1 cellular context compared by ENCODE assay signal in genomic region chr17:58387834-58388233, GRCh38.
TF ChIP-seq lines count a peak whose summit lies in the region.

No MANE protein-coding gene starts in this region.

TF ChIP-seq in K562, 482 proteins besides CTCF, POLR2A, EP300 and RAD21 (continued from another document and continues in another):
- peak; percentile 60; the same call in 1 of the 2 replicates for TF ChIP-seq MTA1 (IDR thresholded peaks at IDR 0.05; ENCODE audit: borderline replicate concordance)
- TF ChIP-seq LEF1 (IDR thresholded peaks at IDR 0.05), result peak; percentile 54; the same call in 1 of the 2 replicates
- peak; percentile 56 for TF ChIP-seq EGR1 (conservative IDR thresholded peaks at IDR 0.05)
- TF ChIP-seq SMARCE1 (IDR thresholded peaks at IDR 0.05), result peak; percentile 93
- TF ChIP-seq TGIF2 (CRISPR knock-in tag; IDR thresholded peaks at IDR 0.05), result no peak
- 0 out of 4 replicates have a peak, but pooled peaks of 1 of the 2 experiments have one; percentile 37 for TF ChIP-seq HDAC1 (IDR thresholded peaks at IDR 0.05)
- TF ChIP-seq CBX3 (IDR thresholded peaks at IDR 0.05; ENCODE audit: borderline replicate concordance in 1 of 2, low read length in 2 of 2), result no peak
- peak; percentile 72; the same call in 1 of the 2 replicates for TF ChIP-seq CTBP1 (IDR thresholded peaks at IDR 0.05; ENCODE audit: borderline replicate concordance)
- TF ChIP-seq HMBOX1 (IDR thresholded peaks at IDR 0.05), result 0 out of 2 replicates have a peak, but pooled peaks have one; percentile 37
- no peak for TF ChIP-seq BCLAF1 (IDR thresholded peaks at IDR 0.05; ENCODE audit: borderline replicate concordance in 1 of 2, control insufficient read depth in 1 of 2, low read depth in 2 of 2, low read length in 1 of 2)
- no peak for TF ChIP-seq ZNF134 (CRISPR knock-in tag; conservative IDR thresholded peaks at IDR 0.05)
- peak; percentile 89 to 94 for TF ChIP-seq FOXA3 (CRISPR knock-in tag; conservative IDR thresholded peaks at IDR 0.05 in 1 of 2, IDR thresholded peaks at IDR 0.05 in 1 of 2)
- TF ChIP-seq ZBTB49 (CRISPR knock-in tag; IDR thresholded peaks at IDR 0.05; ENCODE audit: borderline replicate concordance), result no peak
- peak; percentile 55 for TF ChIP-seq TEAD4 (IDR thresholded peaks at IDR 0.05; ENCODE audit: low read length)
- no peak for TF ChIP-seq TEAD4 (CRISPR knock-in tag; IDR thresholded peaks at IDR 0.05; ENCODE audit: borderline replicate concordance)
- peak; percentile 26 for TF ChIP-seq TCF3 (CRISPR knock-in tag; IDR thresholded peaks at IDR 0.05)
- peak; percentile 78 for TF ChIP-seq FOSL1 (tag; conservative IDR thresholded peaks at IDR 0.05)
- 0 out of 4 replicates have a peak, but pooled peaks of 1 of the 2 experiments have one; percentile 44 for TF ChIP-seq MLLT1 (IDR thresholded peaks at IDR 0.05)
- TF ChIP-seq CBFA2T3 (IDR thresholded peaks at IDR 0.05), result peak; percentile 78
- TF ChIP-seq FOXA1 (IDR thresholded peaks at IDR 0.05; ENCODE audit: borderline replicate concordance), result peak; percentile 74
- TF ChIP-seq MAZ (CRISPR knock-in tag; conservative IDR thresholded peaks at IDR 0.05 in 1 of 2, IDR thresholded peaks at IDR 0.05 in 1 of 2), result 0 out of 4 replicates have a peak, but pooled peaks of 1 of the 2 experiments have one; percentile 1
- TF ChIP-seq NFIC (IDR thresholded peaks at IDR 0.05), result peak; percentile 67; the same call in 1 of the 2 replicates
- no peak for TF ChIP-seq PCBP1 (IDR thresholded peaks at IDR 0.05; ENCODE audit: low read depth, low read length, poor library complexity, severe bottlenecking)
- peak; percentile 49; the same call in 1 of the 2 replicates for TF ChIP-seq ZBTB2 (IDR thresholded peaks at IDR 0.05)
- TF ChIP-seq ZBTB9 (CRISPR knock-in tag; IDR thresholded peaks at IDR 0.05), result no peak
- no peak for TF ChIP-seq PHB (CRISPR knock-in tag; IDR thresholded peaks at IDR 0.05)
- 0 out of 2 replicates have a peak, but pooled peaks have one; percentile 35 for TF ChIP-seq CBFA2T2 (conservative IDR thresholded peaks at IDR 0.05)
- 0 out of 4 replicates have a peak, but pooled peaks of 1 of the 2 experiments have one; percentile 22 for TF ChIP-seq TRIM24 (IDR thresholded peaks at IDR 0.05)
- no peak for TF ChIP-seq NFATC3 (IDR thresholded peaks at IDR 0.05)
- TF ChIP-seq ZNF23 (CRISPR knock-in tag; IDR thresholded peaks at IDR 0.05), result no peak
- no peak for TF ChIP-seq ATF2 (CRISPR knock-in tag; IDR thresholded peaks at IDR 0.05)
- TF ChIP-seq SOX6 (IDR thresholded peaks at IDR 0.05), result peak; percentile 54
- TF ChIP-seq CREM (IDR thresholded peaks at IDR 0.05; ENCODE audit: low read depth), result 0 out of 2 replicates have a peak, but pooled peaks have one; percentile 24
- no peak for TF ChIP-seq ZNF224 (CRISPR knock-in tag; IDR thresholded peaks at IDR 0.05)
- TF ChIP-seq RUNX1 (IDR thresholded peaks at IDR 0.05; ENCODE audit: low read depth), result no peak
- TF ChIP-seq HMGN3 (IDR thresholded peaks at IDR 0.05; ENCODE audit: borderline replicate concordance, extremely low read depth, insufficient read length, low read depth, low read length), result peak; percentile 42
- no peak for TF ChIP-seq ZNF75A (CRISPR knock-in tag; IDR thresholded peaks at IDR 0.05)
- TF ChIP-seq ZNF511 (CRISPR knock-in tag; IDR thresholded peaks at IDR 0.05), result no peak
- peak; percentile 62; the same call in 1 of the 2 replicates for TF ChIP-seq ZNF766 (CRISPR knock-in tag; conservative IDR thresholded peaks at IDR 0.05)
- peak; percentile 49 for TF ChIP-seq NCOR1 (IDR thresholded peaks at IDR 0.05)
- peak; percentile 95 for TF ChIP-seq DPF2 (IDR thresholded peaks at IDR 0.05)
- TF ChIP-seq VEZF1 (CRISPR knock-in tag; IDR thresholded peaks at IDR 0.05), result peak; percentile 77
- no peak for TF ChIP-seq ZBTB43 (CRISPR knock-in tag; IDR thresholded peaks at IDR 0.05)
- TF ChIP-seq FOXM1 (IDR thresholded peaks at IDR 0.05; ENCODE audit: low read depth), result peak; percentile 34; the same call in 1 of the 2 replicates
- no peak for TF ChIP-seq FOXM1 (CRISPR knock-in tag; IDR thresholded peaks at IDR 0.05; ENCODE audit: low read depth)
- peak; percentile 40 for TF ChIP-seq CCNT2 (IDR thresholded peaks at IDR 0.05; ENCODE audit: borderline replicate concordance, extremely low read depth, insufficient read length, low read depth, low read length)
- peak; percentile 60 for TF ChIP-seq ATF7 (IDR thresholded peaks at IDR 0.05)
- TF ChIP-seq MTA2 (IDR thresholded peaks at IDR 0.05; ENCODE audit: low read depth), result peak; percentile 59
- TF ChIP-seq GABPA (tag; conservative IDR thresholded peaks at IDR 0.05; ENCODE audit: low read depth), result no peak
- peak; percentile 90 for TF ChIP-seq ARID1B (IDR thresholded peaks at IDR 0.05)
- no peak for TF ChIP-seq TAF7 (tag; IDR thresholded peaks at IDR 0.05)
- TF ChIP-seq SIRT6 (IDR thresholded peaks at IDR 0.05; ENCODE audit: low read depth, low read length), result no peak
- TF ChIP-seq MYNN (IDR thresholded peaks at IDR 0.05), result peak; percentile 57; the same call in 1 of the 2 replicates
- no peak for TF ChIP-seq MYNN (CRISPR knock-in tag; IDR thresholded peaks at IDR 0.05)
- TF ChIP-seq SMARCC2 (IDR thresholded peaks at IDR 0.05; ENCODE audit: low read depth), result peak; percentile 83
- TF ChIP-seq COPS2 (conservative IDR thresholded peaks at IDR 0.05), result no peak
- peak; percentile 85 for TF ChIP-seq NFE2 (IDR thresholded peaks at IDR 0.05; ENCODE audit: low read depth)
- TF ChIP-seq MCM5 (IDR thresholded peaks at IDR 0.05; ENCODE audit: low read depth), result no peak
- peak; percentile 31; the same call in 1 of the 2 replicates for TF ChIP-seq POLR2AphosphoS5 (IDR thresholded peaks at IDR 0.05; ENCODE audit: control insufficient read depth, insufficient read depth, low read depth, low read length)
- peak; percentile 37; the same call in 1 of the 2 replicates for TF ChIP-seq ZNF316 (IDR thresholded peaks at IDR 0.05)
